Comparison of ENCODE assay signal across 8 cellular contexts in genomic region chr7:104267701-104268368, GRCh38.
A peak's percentile ranks its signal among the peaks of the same experiment; 100 is the strongest.
DNase-seq lines count a peak whose midpoint lies in the region; ATAC-seq and TF ChIP-seq lines count a peak whose summit lies in the region.

No MANE protein-coding gene starts in this region.

- TF ChIP-seq CTCF in AG10803 (conservative IDR thresholded peaks at IDR 0.05; ENCODE audit: low read length): peak; percentile 65

- H3K4me3 ChIP-seq in AG10803 (ENCODE audit: low read length): no peak overlapping the region

- POLR2A ChIA-PET in HEK293T (lab: Yijun Ruan, JAX): no interaction called here

- DNase-seq in AG10803 (ENCODE audit: low read depth) (peak; percentile 17), HEK293T (ENCODE audit: extremely low spot score) (peak; percentile 14), SKM-1 treated with dmso at 0.1 percent for 144 hours (lab: John Stamatoyannopoulos, UW; ENCODE audit: unreplicated experiment) (peak; percentile 6), iris pigment epithelial cell (ENCODE audit: low read depth) (peak; percentile 38), caudate nucleus (lab: John Stamatoyannopoulos, UW) (no peak), NCI-H146 (lab: John Stamatoyannopoulos, UW) (no peak), 8988T (no peak)

- no peak overlapping the region for H3K27ac ChIP-seq in caudate nucleus (ENCODE audit: low read depth, low read length)

- no peak for ATAC-seq in GM21390 (IDR thresholded peaks at IDR 0.05; ENCODE audit: unreplicated experiment)

- CTCF ChIA-PET in HEK293T (lab: Yijun Ruan, JAX): interaction anchor here (0.6 to 1.9 kb wide), 3 partner anchors 36 to 771 kb away, joined by 3 to 12 read pairs (median 4); no protein-coding TSS in a partner anchor

TF ChIP-seq in HEK293T, 16 proteins besides CTCF, POLR2A, EP300 and RAD21:
- TF ChIP-seq LEF1 (IDR thresholded peaks at IDR 0.05; ENCODE audit: borderline replicate concordance) (no peak), HDGF (IDR thresholded peaks at IDR 0.05; ENCODE audit: borderline replicate concordance) (no peak), ELF4 (IDR thresholded peaks at IDR 0.05) (no peak), ZNF384 (IDR thresholded peaks at IDR 0.05) (no peak), CTBP1 (IDR thresholded peaks at IDR 0.05; ENCODE audit: borderline replicate concordance) (no peak), ARNT (IDR thresholded peaks at IDR 0.05) (no peak), SP1 (IDR thresholded peaks at IDR 0.05) (no peak), FOXA1 (IDR thresholded peaks at IDR 0.05) (no peak), TARDBP (IDR thresholded peaks at IDR 0.05) (no peak), NFRKB (IDR thresholded peaks at IDR 0.05) (no peak), FOXK2 (IDR thresholded peaks at IDR 0.05) (no peak), BHLHE40 (IDR thresholded peaks at IDR 0.05; ENCODE audit: borderline replicate concordance) (no peak), SUZ12 (IDR thresholded peaks at IDR 0.05) (no peak), L3MBTL2 (conservative IDR thresholded peaks at IDR 0.05) (no peak)
- TF ChIP-seq, protein P1, sequence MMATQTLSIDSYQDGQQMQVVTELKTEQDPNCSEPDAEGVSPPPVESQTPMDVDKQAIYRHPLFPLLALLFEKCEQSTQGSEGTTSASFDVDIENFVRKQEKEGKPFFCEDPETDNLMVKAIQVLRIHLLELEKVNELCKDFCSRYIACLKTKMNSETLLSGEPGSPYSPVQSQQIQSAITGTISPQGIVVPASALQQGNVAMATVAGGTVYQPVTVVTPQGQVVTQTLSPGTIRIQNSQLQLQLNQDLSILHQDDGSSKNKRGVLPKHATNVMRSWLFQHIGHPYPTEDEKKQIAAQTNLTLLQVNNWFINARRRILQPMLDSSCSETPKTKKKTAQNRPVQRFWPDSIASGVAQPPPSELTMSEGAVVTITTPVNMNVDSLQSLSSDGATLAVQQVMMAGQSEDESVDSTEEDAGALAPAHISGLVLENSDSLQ (IDR thresholded peaks at IDR 0.05): no peak

Comparison
In these comparisons a context has a peak if more than half of its experiments do, and no peak if none do; other contexts are left out.
1. DNase-seq: peak in AG10803 (single experiment), HEK293T (single experiment), SKM-1 treated with dmso at 0.1 percent for 144 hours (single experiment) and iris pigment epithelial cell (single experiment); none in caudate nucleus (0 of 61), NCI-H146 (single experiment) and 8988T (single experiment).